16 cellular contexts compared by ENCODE assay signal in the genomic region with DNA sequence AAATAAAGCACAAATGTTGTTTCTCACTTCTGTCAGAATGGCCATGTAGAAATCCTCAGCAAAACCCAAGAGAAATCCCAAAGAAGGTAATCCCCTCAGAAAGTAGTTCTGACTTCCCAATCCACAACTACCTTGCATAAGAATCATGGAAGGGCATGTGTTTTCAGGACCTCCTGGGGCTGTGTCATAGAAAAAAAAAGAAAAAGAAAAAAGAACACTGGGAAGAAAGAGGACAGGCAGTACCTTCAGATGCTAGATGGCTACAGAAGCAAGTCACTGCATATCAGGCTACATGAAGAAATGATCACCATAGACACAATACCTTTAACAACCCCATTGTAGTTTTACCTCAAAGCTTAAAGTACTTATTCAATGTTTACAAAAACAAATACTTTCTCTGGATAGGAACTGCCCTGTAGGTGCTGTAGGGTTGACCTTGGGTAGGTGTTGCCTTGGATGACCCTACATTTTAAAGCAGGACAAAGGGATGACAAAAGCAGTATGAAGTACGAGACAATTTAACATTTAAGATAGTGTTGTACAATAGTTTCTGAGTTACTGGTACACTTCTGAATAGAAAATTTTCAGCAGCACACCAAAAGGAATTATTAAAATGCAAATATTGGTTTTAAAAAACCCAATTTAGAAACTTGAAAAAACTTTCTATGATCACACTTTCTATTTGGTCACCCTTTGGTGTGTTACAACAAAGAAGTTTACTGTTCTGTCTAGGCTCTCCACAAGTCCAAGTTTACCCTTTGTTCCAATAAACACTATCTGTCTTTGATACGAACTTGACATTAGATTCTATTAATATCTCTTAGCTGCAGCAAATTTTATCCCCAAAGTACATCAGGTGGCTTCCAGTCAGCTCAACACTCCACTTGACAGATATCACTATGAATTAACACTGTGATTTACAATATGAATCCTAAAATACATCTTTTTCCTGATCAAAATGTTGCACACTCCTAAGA. TPM values are rescaled to one million over a fixed set of nuclear protein-coding genes. Genes with fewer than 3 reads are reported as not detected.
DNase-seq lines count a peak whose midpoint lies in the region; ATAC-seq, FAIRE-seq and TF ChIP-seq lines count a peak whose summit lies in the region.
"Had no signal": no experiment of that assay in that cellular context is flagged by ENCODE, and none has a peak within 500 bp of the region (broad histone marks: within the 10 kb centered on the region; RNA-seq: fewer than 3 reads in every experiment).

No MANE protein-coding gene starts in this region.

- POLR2A ChIA-PET in GM12878 (lab: Charles Lee) = interaction anchor here (0.6 to 1.9 kb wide), 4 partner anchors 21 to 295 kb away, joined by 3 to 5 read pairs (median 4); no protein-coding TSS in a partner anchor

- H3K79me2 ChIP-seq in GM12878 (ENCODE audit: control insufficient read depth, insufficient read depth, low read length) = peaks cover 89% of the 10 kb centered on the region

- SMC1A ChIA-PET in GM12878 (lab: Charles Lee; ENCODE audit: uncharacterized antibody, unreplicated experiment) = interaction anchor here (1.1 to 1.6 kb wide), 4 partner anchors 21 to 61 kb away, joined by 3 to 7 read pairs (median 3); no protein-coding TSS in a partner anchor

- H3K27me3 ChIP-seq in GM12878 (replicated peaks in 1 of 2; ENCODE audit: control insufficient read depth in 2 of 2, insufficient read depth in 2 of 2, low read length in 1 of 2) = no peaks in the 10 kb centered on the region

- no peak for TF ChIP-seq POLR2A in GM12878 (IDR thresholded peaks at IDR 0.05; ENCODE audit: low read depth, low read length)

- intact Hi-C loops in Right ventricle myocardium inferior (cut with DNase I) = no loop called here
- intact Hi-C loops in cardiac septum (cut with DNase I) = no loop called here
- intact Hi-C loops in GM12878 (cut with micrococcal nuclease; ENCODE audit: unreplicated experiment) = loop anchor here (2.0 kb wide), 1 partner anchor 61 kb away; no protein-coding TSS in a partner anchor

- CTCF ChIA-PET in GM12878 (lab: Yijun Ruan, JAX) = interaction anchor here (1.2 to 2.4 kb wide), 5 partner anchors 15 to 95 kb away, joined by 3 to 6 read pairs (median 4); no protein-coding TSS in a partner anchor

- no peaks in the 10 kb centered on the region for H4K20me1 ChIP-seq in GM12878 (ENCODE audit: control insufficient read depth, insufficient read depth)

- DNase-seq in Right ventricle myocardium inferior (ENCODE audit: missing footprints) = no peak
- DNase-seq in cardiac septum (ENCODE audit: low spot score) = no peak
- no peak for DNase-seq in GM12878 (ENCODE audit: low read depth, low spot score)
- peak; percentile 30 for DNase-seq in iPS-NIHi7 (ENCODE audit: extremely low spot score)
- no peak for DNase-seq in NCI-H82 treated with DMSO at 0.1 percent for 48 hours (lab: John Stamatoyannopoulos, UW; ENCODE audit: unreplicated experiment)
- no peak for DNase-seq in C1 segment of cervical spinal cord (lab: John Stamatoyannopoulos, UW)
- DNase-seq: activated naive CD8-positive, alpha-beta T cell treated with anti-CD3 and anti-CD28 coated beads, Interleukin-2, amount 10 ng/mL, durations not matched to agents 7 days and 5 days; cerebellar nuclear complex; COR-L47; NCI-H226; T-cell had no signal

- peak; percentile 41 for ATAC-seq in Right ventricle myocardium inferior
- ATAC-seq in GM12878 = peak; percentile 31
- ATAC-seq in GM18861 (IDR thresholded peaks at IDR 0.05; ENCODE audit: unreplicated experiment) = no peak
- no peak for ATAC-seq in GM18909 (IDR thresholded peaks at IDR 0.05; ENCODE audit: poor library complexity, unreplicated experiment)
- ATAC-seq: A549; activated CD4-positive, CD25-positive, alpha-beta regulatory T cell treated with anti-CD3 and anti-CD28 coated beads, Interleukin-2, amount 50 U/mL, for 24 hours; Panc1; T-cell had no signal

- H3K4me1 ChIP-seq in GM12878 (ENCODE audit: control insufficient read depth, insufficient read depth, low read length) = peaks cover 23% of the 10 kb centered on the region

- TF ChIP-seq EP300 in GM12878 (IDR thresholded peaks at IDR 0.05; ENCODE audit: borderline replicate concordance in 1 of 2, control insufficient read depth in 1 of 2, low read depth in 2 of 2, low read length in 2 of 2) = no peak

- 0 out of 2 replicates have a peak overlapping the region, but pooled peaks have one; percentile 17 for H3K9ac ChIP-seq in GM12878 (ENCODE audit: control insufficient read depth, insufficient read depth, low read length)

- BruUV-seq in GM12878 (replicated peaks; lab: Mats Ljungman, UMichigan) = no TSS peak

- TF ChIP-seq RAD21 in GM12878 (IDR thresholded peaks at IDR 0.05; ENCODE audit: insufficient read depth, low read depth, low read length) = no peak

- H3K9me3 ChIP-seq in GM12878 (replicated peaks; ENCODE audit: control insufficient read depth, insufficient read depth, low read length) = no peaks in the 10 kb centered on the region
- H3K9me3 ChIP-seq: A549 had no signal

- peak overlapping the region; percentile 53 for H3K4me3 ChIP-seq in GM12878
- H3K4me3 ChIP-seq: A549 had no signal

- in situ Hi-C loops in GM12878 (cut with MboI) = no loop called here

- no peak for TF ChIP-seq CTCF in GM12878 (IDR thresholded peaks at IDR 0.05 in 2 of 3, conservative IDR thresholded peaks at IDR 0.05 in 1 of 3; ENCODE audit: control insufficient read depth in 2 of 3, extremely low read depth in 1 of 3, insufficient read depth in 1 of 3, low read depth in 3 of 3, low read length in 3 of 3)

- no peak for FAIRE-seq in GM12878 (lab: Jason Lieb, UNC)
- FAIRE-seq: A549 had no signal

- RAD21 ChIA-PET in GM12878 (lab: Charles Lee; ENCODE audit: unreplicated experiment) = interaction anchor here (0.9 to 1.6 kb wide), 3 partner anchors 29 to 45 kb away, joined by 3 to 4 read pairs (median 3); no protein-coding TSS in a partner anchor

- peak overlapping the region; percentile 59 for H3K27ac ChIP-seq in GM12878 (ENCODE audit: control insufficient read depth, insufficient read depth)
- H3K27ac ChIP-seq: A549 had no signal

- H3K4me2 ChIP-seq in GM12878 (ENCODE audit: control insufficient read depth, insufficient read depth) = peak overlapping the region; percentile 56
- H3K4me2 ChIP-seq: A549 had no signal

- no peaks in the 10 kb centered on the region; a peak in 1 of 4 replicates for H3K36me3 ChIP-seq in GM12878 (ENCODE audit: control insufficient read depth in 2 of 2, insufficient read depth in 2 of 2, low read length in 1 of 2)

- no peak overlapping the region for H2AFZ ChIP-seq in GM12878 (ENCODE audit: control insufficient read depth, low read depth, low read length)

- WGBS in GM12878 (ENCODE audit: insufficient coverage, insufficient replicate concordance, low lambda C conversion rate, missing lambda C conversion rate) = 25% methylated on average over 2 of the region's 2 CpGs

TF ChIP-seq in GM12878, 131 proteins besides CTCF, POLR2A, EP300 and RAD21 (continues in another document):
- TF ChIP-seq BHLHE40 (IDR thresholded peaks at IDR 0.05; ENCODE audit: borderline replicate concordance in 1 of 2, low read depth in 2 of 2, low read length in 1 of 2) = peak; percentile 35 to 36; a peak in 1 of 4 replicates
- TF ChIP-seq NFIC (IDR thresholded peaks at IDR 0.05; ENCODE audit: low read depth, low read length) = no peak
- 0 out of 2 replicates have a peak, but pooled peaks have one; percentile 21 for TF ChIP-seq PML (IDR thresholded peaks at IDR 0.05; ENCODE audit: low read length)
- peak; percentile 47; the same call in 1 of the 2 replicates for TF ChIP-seq RUNX3 (IDR thresholded peaks at IDR 0.05; ENCODE audit: low read length)
- TF ChIP-seq MEF2B (IDR thresholded peaks at IDR 0.05; ENCODE audit: partially characterized antibody, poor library complexity, severe bottlenecking) = peak; percentile 71
- 0 out of 2 replicates have a peak, but pooled peaks have one; percentile 20 for TF ChIP-seq TAF1 (IDR thresholded peaks at IDR 0.05; ENCODE audit: borderline replicate concordance, low read depth, low read length)

RNA-seq across cellular contexts. Expression of a gene that starts 5.0 kb away (rescaled TPM):
- 18.0 TPM for total RNA-seq in Right ventricle myocardium inferior
- 16.6 TPM for total RNA-seq in cardiac septum
- 80.4 and 83.6 TPM in 2 replicates for total RNA-seq in GM12878 (2013; cell fraction: nucleolus; rRNA removed)
- total RNA-seq in GM12878 (2014; rRNA removed) = 29.0 and 33.4 TPM in 2 replicates
- 27.9 and 32.2 TPM in 2 replicates for total RNA-seq in GM12878 (2014; rRNA removed; fragmentation: Illumina TruSeq; extraction: Trizol)
- total RNA-seq in GM12878 (2021) = 20.5 and 22.8 TPM in 2 replicates
- polyA plus RNA-seq in GM12878 (2011; ENCODE audit: low read depth) = 16.0 TPM
- polyA plus RNA-seq in GM12878 (2011; rRNA removed) = 35.8 and 52.4 TPM in 2 replicates
- 16.4 and 16.9 TPM in 2 replicates for polyA plus RNA-seq in GM12878 (2011; cell fraction: cytosol; rRNA removed)
- polyA plus RNA-seq in GM12878 (2011; cell fraction: nucleus; rRNA removed) = 32.5 and 41.6 TPM in 2 replicates
- 19.0 and 19.4 TPM in 2 replicates for polyA plus RNA-seq in GM12878 (2012)
- 27.5 and 34.4 TPM in 2 replicates for polyA plus RNA-seq in GM12878 (2014; fragmentation: Illumina TruSeq; extraction: Trizol)
- polyA plus RNA-seq in GM12878 (2014; fragmentation: Nextera tagmentation; extraction: Ambion mirVana) = 10 to 100 TPM; 13.2 to 17.1 TPM
- 24.5 and 26.4 TPM in 2 replicates for polyA plus RNA-seq in GM12878 (2014; rRNA removed)
- polyA plus RNA-seq in GM12878 (2016; fragmentation: Nextera tagmentation; extraction: Ambion mirVana) = 10 to 100 TPM; 24.8 to 25.5 TPM
- polyA minus RNA-seq in GM12878 (2011; rRNA and poly(A)+ RNA removed) = 20.5 and 22.1 TPM in 2 replicates
- polyA minus RNA-seq in GM12878 (2011; cell fraction: cytosol; rRNA and poly(A)+ RNA removed) = 11.1 and 11.6 TPM in 2 replicates
- polyA minus RNA-seq in GM12878 (2011; cell fraction: nucleus; rRNA and poly(A)+ RNA removed) = 22.7 and 29.0 TPM in 2 replicates

RNA-seq across cellular contexts. Expression of a gene that starts 23.4 kb away (rescaled TPM):
- total RNA-seq in Right ventricle myocardium inferior = 1.1 TPM
- total RNA-seq in cardiac septum = 0.35 TPM
- 1.6 and 2.2 TPM in 2 replicates for total RNA-seq in GM12878 (2013; cell fraction: nucleolus; rRNA removed)
- 0.79 and 0.98 TPM in 2 replicates for total RNA-seq in GM12878 (2014; rRNA removed)
- total RNA-seq in GM12878 (2014; rRNA removed; fragmentation: Illumina TruSeq; extraction: Trizol) = 0.46 and 0.49 TPM in 2 replicates
- 1.4 and 1.7 TPM in 2 replicates for total RNA-seq in GM12878 (2021)
- 0.72 TPM for polyA plus RNA-seq in GM12878 (2011; ENCODE audit: low read depth)
- polyA plus RNA-seq in GM12878 (2011; rRNA removed) = 0.22 and 0.37 TPM in 2 replicates
- polyA plus RNA-seq in GM12878 (2011; cell fraction: cytosol; rRNA removed) = 0.19 and 0.25 TPM in 2 replicates
- polyA plus RNA-seq in GM12878 (2011; cell fraction: nucleus; rRNA removed) = 0.13 and 0.23 TPM in 2 replicates
- polyA plus RNA-seq in GM12878 (2012) = 0.72 and 1.2 TPM in 2 replicates
- 0.67 and 0.75 TPM in 2 replicates for polyA plus RNA-seq in GM12878 (2014; fragmentation: Illumina TruSeq; extraction: Trizol)
- under 1 TPM; 0.11 to 0.26 TPM for polyA plus RNA-seq in GM12878 (2014; fragmentation: Nextera tagmentation; extraction: Ambion mirVana)
- polyA plus RNA-seq in GM12878 (2014; rRNA removed) = 0.24 and 0.77 TPM in 2 replicates
- under 1 TPM in 1 of 2 experiments, not detected in 1; 0.40 TPM for polyA plus RNA-seq in GM12878 (2016; fragmentation: Nextera tagmentation; extraction: Ambion mirVana)
- polyA minus RNA-seq in GM12878 (2011; rRNA and poly(A)+ RNA removed) = 0.05 and 0.44 TPM in 2 replicates
- polyA minus RNA-seq in GM12878 (2011; cell fraction: cytosol; rRNA and poly(A)+ RNA removed) = not detected in 2 replicates
- polyA minus RNA-seq in GM12878 (2011; cell fraction: nucleus; rRNA and poly(A)+ RNA removed) = 0.67 and 0.73 TPM in 2 replicates

Comparison
In these comparisons a context has a peak if more than half of its experiments do, and no peak if none do; other contexts are left out.
1. ATAC-seq: peak in Right ventricle myocardium inferior (single experiment) and GM12878 (single experiment); none in GM18861 (single experiment) and GM18909 (single experiment).